Comparison of ENCODE assay signal across 8 cellular contexts in the genomic region with DNA sequence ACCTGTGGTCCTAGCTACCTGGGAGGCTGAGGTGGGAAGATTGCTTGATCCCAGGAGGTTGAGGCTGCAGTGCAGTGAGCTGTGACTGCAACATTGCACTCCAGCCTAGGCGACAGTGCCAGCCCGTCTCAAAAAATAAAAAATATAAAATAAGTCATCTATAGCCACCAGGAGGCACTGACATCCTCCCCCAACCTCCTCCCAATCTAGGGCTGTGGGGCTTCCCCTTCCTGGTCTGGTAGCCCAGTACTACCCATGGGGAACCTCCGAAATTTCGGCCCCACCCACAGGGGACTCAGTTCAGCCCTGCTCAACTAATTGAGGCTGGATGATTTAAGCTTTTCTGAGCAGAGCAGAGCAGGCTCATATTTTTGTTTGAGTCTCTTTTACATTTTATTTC.
DNase-seq lines count a peak whose midpoint lies in the region; ATAC-seq lines count a peak whose summit lies in the region.
"Had no signal": no experiment of that assay in that cellular context is flagged by ENCODE, and none has a peak within 500 bp of the region (broad histone marks: within the 10 kb centered on the region; RNA-seq: fewer than 3 reads in every experiment).

No MANE protein-coding gene starts in this region.

- H3K36me3 Mint-ChIP-seq in T-helper 2 cell treated with Interferon-gamma antibody and Interleukin-4, amounts not matched to agents 5 μg/mL and 100 μg/mL, for 36 hours (ENCODE audit: low read depth): peaks cover 2% of the 10 kb centered on the region

- peaks cover 41% of the 10 kb centered on the region for H3K4me1 Mint-ChIP-seq in T-helper 2 cell treated with Interferon-gamma antibody and Interleukin-4, amounts not matched to agents 5 μg/mL and 100 μg/mL, for 36 hours (ENCODE audit: low read depth)

- no peaks in the 10 kb centered on the region for H3K9me3 ChIP-seq in effector memory CD4-positive, alpha-beta T cell (ENCODE audit: control insufficient read depth, low read length)
- H3K9me3 ChIP-seq: pancreas had no signal

- no peak overlapping the region for H3K4me3 ChIP-seq in effector memory CD4-positive, alpha-beta T cell (ENCODE audit: insufficient read depth, low read depth, low read length, poor library complexity, severe bottlenecking)
- H3K4me3 ChIP-seq: pancreas had no signal

- ATAC-seq in GM18520 (IDR thresholded peaks at IDR 0.05; ENCODE audit: unreplicated experiment): peak; percentile 38
- peak; percentile 42 for ATAC-seq in HG02973 (IDR thresholded peaks at IDR 0.05; ENCODE audit: unreplicated experiment)
- ATAC-seq in GM21528 (IDR thresholded peaks at IDR 0.05; ENCODE audit: low FRiP score, unreplicated experiment): no peak
- ATAC-seq in HG03571 (IDR thresholded peaks at IDR 0.05; ENCODE audit: unreplicated experiment): no peak

- H3K4me3 Mint-ChIP-seq in T-helper 2 cell treated with Interferon-gamma antibody and Interleukin-4, amounts not matched to agents 5 μg/mL and 100 μg/mL, for 36 hours: peak overlapping the region; percentile 56

- peak overlapping the region; percentile 45 for H3K27ac Mint-ChIP-seq in T-helper 2 cell treated with Interferon-gamma antibody and Interleukin-4, amounts not matched to agents 5 μg/mL and 100 μg/mL, for 36 hours

- H3K4me1 ChIP-seq in effector memory CD4-positive, alpha-beta T cell (ENCODE audit: control insufficient read depth, insufficient read depth, low read length, poor library complexity, severe bottlenecking): peaks cover 33% of the 10 kb centered on the region

- no peaks in the 10 kb centered on the region for H3K36me3 ChIP-seq in effector memory CD4-positive, alpha-beta T cell (ENCODE audit: control insufficient read depth, insufficient read depth, low read length)
- H3K36me3 ChIP-seq: pancreas had no signal

- no peaks in the 10 kb centered on the region for H3K27me3 ChIP-seq in effector memory CD4-positive, alpha-beta T cell (replicated peaks; ENCODE audit: control insufficient read depth, insufficient read depth, low read length, poor library complexity, severe bottlenecking)
- H3K27me3 ChIP-seq: pancreas had no signal

- no peaks in the 10 kb centered on the region for H3K9me3 Mint-ChIP-seq in T-helper 2 cell treated with Interferon-gamma antibody and Interleukin-4, amounts not matched to agents 5 μg/mL and 100 μg/mL, for 36 hours

- H3K27me3 Mint-ChIP-seq in T-helper 2 cell treated with Interferon-gamma antibody and Interleukin-4, amounts not matched to agents 5 μg/mL and 100 μg/mL, for 36 hours (ENCODE audit: low read depth): no peaks in the 10 kb centered on the region

- DNase-seq in T-helper 2 cell treated with Interferon-gamma antibody and Interleukin-4, amounts not matched to agents 5 μg/mL and 100 μg/mL, for 36 hours (ENCODE audit: low spot score): peak; percentile 71
- DNase-seq in effector memory CD4-positive, alpha-beta T cell: peak; percentile 47 to 63 (median 52)
- peak; percentile 36 for DNase-seq in stimulated activated CD8-positive, alpha-beta memory T cell treated with anti-CD3 and anti-CD28 coated beads, Interleukin-12 subunit alpha, Interleukin-12 subunit beta, amount 100 ng/mL, for 1 hour (ENCODE audit: low read depth)
- DNase-seq: pancreas had no signal

- peak overlapping the region; percentile 9 for H3K27ac ChIP-seq in effector memory CD4-positive, alpha-beta T cell (ENCODE audit: insufficient read depth, low read length, poor library complexity, severe bottlenecking)
- H3K27ac ChIP-seq: pancreas had no signal

Comparison
In these comparisons a context has a peak if more than half of its experiments do, and no peak if none do; other contexts are left out.
1. ATAC-seq: peak in GM18520 (single experiment) and HG02973 (single experiment); none in GM21528 (single experiment) and HG03571 (single experiment).
2. Peak in every context shown above with its lines, with median percentiles within 50 percentile points of each other: DNase-seq.